In the genomic region with DNA sequence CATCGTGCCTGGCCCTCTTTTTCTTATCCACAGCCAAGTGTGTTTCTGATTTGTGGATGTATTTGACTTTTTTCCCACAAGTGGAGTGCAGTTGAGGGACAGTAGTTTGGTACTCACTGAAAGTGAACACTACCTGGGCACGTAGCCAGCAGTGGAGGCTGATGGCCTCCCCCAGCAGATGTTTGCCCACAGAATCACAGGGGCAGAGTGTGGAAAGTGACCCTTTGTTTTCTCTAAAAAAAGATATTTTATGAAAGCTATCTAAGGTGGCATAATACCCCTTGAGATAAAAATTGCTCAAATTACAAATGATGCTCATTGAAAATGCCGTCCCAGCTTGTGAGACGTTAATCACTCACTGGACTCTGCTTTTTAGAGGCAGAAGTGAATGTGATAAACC, we compare ENCODE assay signal across 28 cellular contexts. TPM values are rescaled to one million over a fixed set of nuclear protein-coding genes. Genes with fewer than 3 reads are reported as not detected.
"Had no signal": no experiment of that assay in that cellular context is flagged by ENCODE, and none has a peak within 500 bp of the region (broad histone marks: within the 10 kb centered on the region; RNA-seq: fewer than 3 reads in every experiment).

No MANE protein-coding gene starts in this region.

- H3K4me3 ChIP-seq: heart left ventricle, sigmoid colon, skin epidermis, testis, tibial nerve, upper lobe of right lung, vagina had no signal

- H3K27me3 Mint-ChIP-seq: naive thymus-derived CD8-positive, alpha-beta T cell; stimulated activated naive B cell treated with anti-CD40 and anti-IgM and Interleukin-4, amounts not matched to agents 10 μg/mL and 1 μg/mL and 100 μg/mL, for 72 hours; stimulated activated naive CD8-positive, alpha-beta T cell treated with anti-CD3 and anti-CD28 coated beads, Interleukin-15, amount 100 ng/mL, for 72 hours had no signal

- ATAC-seq: heart left ventricle; left lobe of liver; naive thymus-derived CD8-positive, alpha-beta T cell; stimulated activated naive B cell treated with anti-CD40 and anti-IgM and Interleukin-4, amounts not matched to agents 10 μg/mL and 1 μg/mL and 100 μg/mL, for 72 hours; stimulated activated naive CD8-positive, alpha-beta T cell treated with anti-CD3 and anti-CD28 coated beads, Interleukin-15, amount 100 ng/mL, for 72 hours; upper lobe of right lung had no signal

- H3K27me3 ChIP-seq: heart left ventricle, neutrophil, sigmoid colon, testis, tibial nerve, upper lobe of right lung, vagina had no signal

- H3K4me1 ChIP-seq: sigmoid colon, testis, tibial nerve, upper lobe of right lung, vagina had no signal

- H3K4me3 Mint-ChIP-seq: naive thymus-derived CD8-positive, alpha-beta T cell; stimulated activated naive B cell treated with anti-CD40 and anti-IgM and Interleukin-4, amounts not matched to agents 10 μg/mL and 1 μg/mL and 100 μg/mL, for 72 hours; stimulated activated naive CD8-positive, alpha-beta T cell treated with anti-CD3 and anti-CD28 coated beads, Interleukin-15, amount 100 ng/mL, for 72 hours had no signal

- H3K9me3 ChIP-seq: heart left ventricle, neutrophil, sigmoid colon, testis, tibial nerve, upper lobe of right lung, vagina had no signal

- H3K27ac Mint-ChIP-seq: stimulated activated naive B cell treated with anti-CD40 and anti-IgM and Interleukin-4, amounts not matched to agents 10 μg/mL and 1 μg/mL and 100 μg/mL, for 72 hours had no signal

- H3K9me3 Mint-ChIP-seq: stimulated activated naive B cell treated with anti-CD40 and anti-IgM and Interleukin-4, amounts not matched to agents 10 μg/mL and 1 μg/mL and 100 μg/mL, for 72 hours; stimulated activated naive CD8-positive, alpha-beta T cell treated with anti-CD3 and anti-CD28 coated beads, Interleukin-15, amount 100 ng/mL, for 72 hours had no signal

- DNase-seq: effector CD4-positive, alpha-beta T cell; heart left ventricle; hippocampal formation; islet precursor cell; mammary epithelial cell; naive thymus-derived CD8-positive, alpha-beta T cell; sigmoid colon; stimulated activated CD4-positive, alpha-beta T cell treated with anti-CD3 and anti-CD28 coated beads, Interleukin-2, amount 100 ng/mL, for 24 hours; stimulated activated CD4-positive, alpha-beta T cell treated with anti-CD3 and anti-CD28 coated beads, Interleukin-4, amount 100 ng/mL, for 4 hours; stimulated activated naive B cell treated with anti-CD40 and anti-IgM and Interleukin-4, amounts not matched to agents 10 μg/mL and 1 μg/mL and 100 μg/mL, for 72 hours; stimulated activated naive CD8-positive, alpha-beta T cell treated with anti-CD3 and anti-CD28 coated beads, Interleukin-15, amount 100 ng/mL, for 72 hours; testis; upper lobe of right lung had no signal

RNA-seq across cellular contexts. Expression of a gene that starts 59.6 kb away (rescaled TPM):
- total RNA-seq: dermis microvascular lymphatic vessel endothelial cell; fibroblast of lung; frontal cortex; glomerular endothelial cell; left lobe of liver; lower leg skin; mammary epithelial cell; mesenteric fat pad; mononuclear cell; naive thymus-derived CD8-positive, alpha-beta T cell; osteocyte; pulmonary artery endothelial cell; sigmoid colon; subcutaneous adipose tissue; upper lobe of right lung; vagina had no signal
